1 cellular context compared by ENCODE assay signal in the genomic region with DNA sequence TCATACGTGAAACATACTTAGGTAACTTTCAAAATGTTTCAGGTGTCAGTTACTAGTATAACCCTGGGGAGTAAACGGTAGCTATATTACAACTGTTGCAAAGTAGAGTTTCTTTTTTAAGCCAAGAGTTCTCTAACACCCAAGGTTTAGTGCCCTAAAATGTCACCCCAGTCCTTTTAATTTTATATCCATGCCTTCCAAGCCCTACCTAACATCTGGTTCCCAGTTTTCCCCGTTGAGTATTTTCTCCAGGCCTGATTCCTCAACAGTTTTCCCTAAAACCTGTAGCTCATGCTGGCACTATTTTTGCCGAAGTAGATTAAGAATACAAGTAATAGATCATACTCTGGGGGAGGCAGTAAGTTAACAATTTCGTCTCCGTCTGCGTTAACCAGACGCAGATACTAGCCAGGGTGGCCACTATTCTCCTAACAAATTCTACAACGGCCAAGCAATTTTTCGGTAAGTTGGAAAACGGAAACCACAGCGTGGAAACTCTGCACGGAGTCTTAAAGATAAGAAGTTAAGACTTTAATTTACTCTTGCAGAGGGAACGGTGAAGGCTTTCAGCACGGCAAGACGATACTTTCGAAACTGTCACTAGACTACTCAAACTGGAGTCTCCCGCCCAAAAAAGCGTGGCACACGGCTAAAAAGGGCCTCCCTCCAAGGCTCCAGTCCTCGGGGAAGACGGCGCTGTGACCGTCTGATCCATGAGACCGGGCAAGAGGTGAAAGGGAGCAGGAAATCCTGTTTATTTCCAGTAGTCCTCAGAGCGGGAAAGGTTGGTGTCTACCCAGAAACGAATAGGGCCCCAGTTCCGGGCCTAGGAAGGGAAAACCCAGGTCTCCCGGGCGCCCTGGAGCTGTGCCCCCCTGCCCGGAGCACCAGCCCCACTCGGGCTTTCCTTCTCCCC.
TF ChIP-seq lines count a peak whose summit lies in the region.

No MANE protein-coding gene starts in this region.

TF ChIP-seq in K562, 482 proteins besides CTCF, POLR2A, EP300 and RAD21 (continued from another document):
- 0 out of 2 replicates have a peak, but pooled peaks have one; percentile 6 for TF ChIP-seq JUND (IDR thresholded peaks at IDR 0.05; ENCODE audit: borderline replicate concordance, low read depth, low read length)
- no peak for TF ChIP-seq JUND (tag; IDR thresholded peaks at IDR 0.05; ENCODE audit: borderline replicate concordance, low read depth, low read length)
- TF ChIP-seq GATA2 (CRISPR knock-in tag; IDR thresholded peaks at IDR 0.05), result 0 out of 2 replicates have a peak, but pooled peaks have one; percentile 10
- peak; percentile 17 for TF ChIP-seq RBBP5 (IDR thresholded peaks at IDR 0.05; ENCODE audit: borderline replicate concordance, insufficient read depth, low read length, poor library complexity, severe bottlenecking)
- TF ChIP-seq ZNF507 (tag; conservative IDR thresholded peaks at IDR 0.05), result no peak
- peak; percentile 3; the same call in 1 of the 2 replicates for TF ChIP-seq ZNF76 (CRISPR knock-in tag; IDR thresholded peaks at IDR 0.05; ENCODE audit: borderline replicate concordance)
- TF ChIP-seq, protein P1, sequence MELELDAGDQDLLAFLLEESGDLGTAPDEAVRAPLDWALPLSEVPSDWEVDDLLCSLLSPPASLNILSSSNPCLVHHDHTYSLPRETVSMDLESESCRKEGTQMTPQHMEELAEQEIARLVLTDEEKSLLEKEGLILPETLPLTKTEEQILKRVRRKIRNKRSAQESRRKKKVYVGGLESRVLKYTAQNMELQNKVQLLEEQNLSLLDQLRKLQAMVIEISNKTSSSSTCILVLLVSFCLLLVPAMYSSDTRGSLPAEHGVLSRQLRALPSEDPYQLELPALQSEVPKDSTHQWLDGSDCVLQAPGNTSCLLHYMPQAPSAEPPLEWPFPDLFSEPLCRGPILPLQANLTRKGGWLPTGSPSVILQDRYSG (tag; conservative IDR thresholded peaks at IDR 0.05; ENCODE audit: low read depth), result no peak
- TF ChIP-seq, protein P2, sequence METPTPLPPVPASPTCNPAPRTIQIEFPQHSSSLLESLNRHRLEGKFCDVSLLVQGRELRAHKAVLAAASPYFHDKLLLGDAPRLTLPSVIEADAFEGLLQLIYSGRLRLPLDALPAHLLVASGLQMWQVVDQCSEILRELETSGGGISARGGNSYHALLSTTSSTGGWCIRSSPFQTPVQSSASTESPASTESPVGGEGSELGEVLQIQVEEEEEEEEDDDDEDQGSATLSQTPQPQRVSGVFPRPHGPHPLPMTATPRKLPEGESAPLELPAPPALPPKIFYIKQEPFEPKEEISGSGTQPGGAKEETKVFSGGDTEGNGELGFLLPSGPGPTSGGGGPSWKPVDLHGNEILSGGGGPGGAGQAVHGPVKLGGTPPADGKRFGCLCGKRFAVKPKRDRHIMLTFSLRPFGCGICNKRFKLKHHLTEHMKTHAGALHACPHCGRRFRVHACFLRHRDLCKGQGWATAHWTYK (CRISPR knock-in tag; IDR thresholded peaks at IDR 0.05), result no peak
- 0 out of 4 replicates have a peak, but pooled peaks of 1 of the 2 experiments have one; percentile 12 for TF ChIP-seq HDAC1 (IDR thresholded peaks at IDR 0.05)
- TF ChIP-seq MXI1 (IDR thresholded peaks at IDR 0.05; ENCODE audit: low read depth, low read length), result peak; percentile 45; the same call in 1 of the 2 replicates
- 0 out of 2 replicates have a peak, but pooled peaks have one; percentile 18 for TF ChIP-seq ZNF431 (CRISPR knock-in tag; IDR thresholded peaks at IDR 0.05)
- TF ChIP-seq, protein P3, sequence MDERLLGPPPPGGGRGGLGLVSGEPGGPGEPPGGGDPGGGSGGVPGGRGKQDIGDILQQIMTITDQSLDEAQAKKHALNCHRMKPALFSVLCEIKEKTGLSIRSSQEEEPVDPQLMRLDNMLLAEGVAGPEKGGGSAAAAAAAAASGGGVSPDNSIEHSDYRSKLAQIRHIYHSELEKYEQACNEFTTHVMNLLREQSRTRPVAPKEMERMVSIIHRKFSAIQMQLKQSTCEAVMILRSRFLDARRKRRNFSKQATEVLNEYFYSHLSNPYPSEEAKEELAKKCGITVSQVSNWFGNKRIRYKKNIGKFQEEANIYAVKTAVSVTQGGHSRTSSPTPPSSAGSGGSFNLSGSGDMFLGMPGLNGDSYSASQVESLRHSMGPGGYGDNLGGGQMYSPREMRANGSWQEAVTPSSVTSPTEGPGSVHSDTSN (CRISPR knock-in tag; IDR thresholded peaks at IDR 0.05; ENCODE audit: low read depth), result no peak
- TF ChIP-seq, protein P3 (tag; conservative IDR thresholded peaks at IDR 0.05; ENCODE audit: low read depth), result 0 out of 2 replicates have a peak, but pooled peaks have one; percentile 22
- TF ChIP-seq, protein P4, sequence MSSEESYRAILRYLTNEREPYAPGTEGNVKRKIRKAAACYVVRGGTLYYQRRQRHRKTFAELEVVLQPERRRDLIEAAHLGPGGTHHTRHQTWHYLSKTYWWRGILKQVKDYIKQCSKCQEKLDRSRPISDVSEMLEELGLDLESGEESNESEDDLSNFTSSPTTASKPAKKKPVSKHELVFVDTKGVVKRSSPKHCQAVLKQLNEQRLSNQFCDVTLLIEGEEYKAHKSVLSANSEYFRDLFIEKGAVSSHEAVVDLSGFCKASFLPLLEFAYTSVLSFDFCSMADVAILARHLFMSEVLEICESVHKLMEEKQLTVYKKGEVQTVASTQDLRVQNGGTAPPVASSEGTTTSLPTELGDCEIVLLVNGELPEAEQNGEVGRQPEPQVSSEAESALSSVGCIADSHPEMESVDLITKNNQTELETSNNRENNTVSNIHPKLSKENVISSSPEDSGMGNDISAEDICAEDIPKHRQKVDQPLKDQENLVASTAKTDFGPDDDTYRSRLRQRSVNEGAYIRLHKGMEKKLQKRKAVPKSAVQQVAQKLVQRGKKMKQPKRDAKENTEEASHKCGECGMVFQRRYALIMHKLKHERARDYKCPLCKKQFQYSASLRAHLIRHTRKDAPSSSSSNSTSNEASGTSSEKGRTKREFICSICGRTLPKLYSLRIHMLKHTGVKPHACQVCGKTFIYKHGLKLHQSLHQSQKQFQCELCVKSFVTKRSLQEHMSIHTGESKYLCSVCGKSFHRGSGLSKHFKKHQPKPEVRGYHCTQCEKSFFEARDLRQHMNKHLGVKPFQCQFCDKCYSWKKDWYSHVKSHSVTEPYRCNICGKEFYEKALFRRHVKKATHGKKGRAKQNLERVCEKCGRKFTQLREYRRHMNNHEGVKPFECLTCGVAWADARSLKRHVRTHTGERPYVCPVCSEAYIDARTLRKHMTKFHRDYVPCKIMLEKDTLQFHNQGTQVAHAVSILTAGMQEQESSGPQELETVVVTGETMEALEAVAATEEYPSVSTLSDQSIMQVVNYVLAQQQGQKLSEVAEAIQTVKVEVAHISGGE (CRISPR knock-in tag; IDR thresholded peaks at IDR 0.05), result no peak
- TF ChIP-seq CREM (IDR thresholded peaks at IDR 0.05; ENCODE audit: low read depth), result no peak
- TF ChIP-seq, protein P5, sequence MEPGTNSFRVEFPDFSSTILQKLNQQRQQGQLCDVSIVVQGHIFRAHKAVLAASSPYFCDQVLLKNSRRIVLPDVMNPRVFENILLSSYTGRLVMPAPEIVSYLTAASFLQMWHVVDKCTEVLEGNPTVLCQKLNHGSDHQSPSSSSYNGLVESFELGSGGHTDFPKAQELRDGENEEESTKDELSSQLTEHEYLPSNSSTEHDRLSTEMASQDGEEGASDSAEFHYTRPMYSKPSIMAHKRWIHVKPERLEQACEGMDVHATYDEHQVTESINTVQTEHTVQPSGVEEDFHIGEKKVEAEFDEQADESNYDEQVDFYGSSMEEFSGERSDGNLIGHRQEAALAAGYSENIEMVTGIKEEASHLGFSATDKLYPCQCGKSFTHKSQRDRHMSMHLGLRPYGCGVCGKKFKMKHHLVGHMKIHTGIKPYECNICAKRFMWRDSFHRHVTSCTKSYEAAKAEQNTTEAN (CRISPR knock-in tag; IDR thresholded peaks at IDR 0.05), result peak; percentile 63; the same call in 1 of the 2 replicates
- no peak for TF ChIP-seq HSF4 (CRISPR knock-in tag; IDR thresholded peaks at IDR 0.05; ENCODE audit: borderline replicate concordance)
- TF ChIP-seq NFATC3 (IDR thresholded peaks at IDR 0.05), result no peak
- TF ChIP-seq HOXB6 (CRISPR knock-in tag; IDR thresholded peaks at IDR 0.05; ENCODE audit: borderline replicate concordance), result no peak
- no peak for TF ChIP-seq BRD9 (IDR thresholded peaks at IDR 0.05; ENCODE audit: low read depth, partially characterized antibody)
- TF ChIP-seq POLR3G (IDR thresholded peaks at IDR 0.05; ENCODE audit: extremely low read depth, insufficient read length, insufficient replicate concordance), result no peak
- TF ChIP-seq E2F3 (CRISPR knock-in tag; IDR thresholded peaks at IDR 0.05), result 0 out of 2 replicates have a peak, but pooled peaks have one; percentile 11
- TF ChIP-seq BRD4 (IDR thresholded peaks at IDR 0.05), result no peak
